ENCODE assay signal across 20 cellular contexts in the genomic region with DNA sequence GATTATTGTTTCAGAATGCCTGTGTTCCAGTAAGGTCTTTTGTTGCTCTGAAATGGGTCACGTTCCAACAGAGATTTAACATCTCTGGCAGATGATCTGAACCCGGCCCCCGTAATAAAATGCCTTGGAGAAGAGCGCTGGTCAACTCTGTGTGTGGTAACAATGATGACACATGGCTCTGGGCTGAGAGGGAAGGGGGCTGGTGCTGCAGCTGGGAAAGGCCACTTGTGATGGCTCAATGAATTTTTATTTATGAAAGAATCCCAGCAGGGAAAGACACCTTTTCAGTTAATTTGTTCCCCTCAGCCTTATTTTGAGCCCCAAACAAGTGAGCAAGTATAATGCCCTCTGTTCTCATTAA. TPM values are rescaled to one million over a fixed set of nuclear protein-coding genes. Genes with fewer than 3 reads are reported as not detected.
A peak's percentile ranks its signal among the peaks of the same experiment; 100 is the strongest.
DNase-seq lines count a peak whose midpoint lies in the region; ATAC-seq, FAIRE-seq and TF ChIP-seq lines count a peak whose summit lies in the region.
"Had no signal": no experiment of that assay in that cellular context is flagged by ENCODE, and none has a peak within 500 bp of the region (broad histone marks: within the 10 kb centered on the region; RNA-seq: fewer than 3 reads in every experiment).

No MANE protein-coding gene starts in this region.

- no peaks in the 10 kb centered on the region for H3K9me3 ChIP-seq in upper lobe of left lung
- no peaks in the 10 kb centered on the region for H3K9me3 ChIP-seq in spleen
- H3K9me3 ChIP-seq: esophagus squamous epithelium, pancreas, transverse colon had no signal

- WGBS in upper lobe of left lung, 2 donors, result 76 to 82% methylated on average over 4 of the region's 4 CpGs
- 75 to 86% (median 80%) methylated on average over 4 of the region's 4 CpGs for WGBS in spleen, 5 donors

- H3K4me3 Mint-ChIP-seq in HFFc6, result no peak overlapping the region
- no peak overlapping the region for H3K4me3 Mint-ChIP-seq in nephron
- H3K4me3 Mint-ChIP-seq: stimulated activated naive B cell treated with anti-CD40 and anti-IgM and Interleukin-4, amounts not matched to agents 10 μg/mL and 1 μg/mL and 100 μg/mL, for 72 hours had no signal

- TF ChIP-seq POLR2A in GM12892 (IDR thresholded peaks at IDR 0.05; ENCODE audit: low read depth, low read length) (no peak), upper lobe of left lung (IDR thresholded peaks at IDR 0.05) (no peak), spleen (IDR thresholded peaks at IDR 0.05) (no peak)

- peaks cover 19% of the 10 kb centered on the region for H3K4me1 Mint-ChIP-seq in HFFc6 (ENCODE audit: low read depth)
- peaks cover 48% of the 10 kb centered on the region for H3K4me1 Mint-ChIP-seq in nephron
- H3K4me1 Mint-ChIP-seq: stimulated activated naive B cell treated with anti-CD40 and anti-IgM and Interleukin-4, amounts not matched to agents 10 μg/mL and 1 μg/mL and 100 μg/mL, for 72 hours had no signal

- in situ Hi-C loops in astrocyte of the spinal cord (cut with HindIII; ENCODE audit: low sequenced_read_pairs), result no loop called here

- H3K36me3 Mint-ChIP-seq in HFFc6 (ENCODE audit: low read depth) (no peaks in the 10 kb centered on the region), nephron (ENCODE audit: low read depth) (no peaks in the 10 kb centered on the region)
- H3K36me3 Mint-ChIP-seq: stimulated activated naive B cell treated with anti-CD40 and anti-IgM and Interleukin-4, amounts not matched to agents 10 μg/mL and 1 μg/mL and 100 μg/mL, for 72 hours had no signal

- H3K27me3 ChIP-seq in upper lobe of left lung (no peaks in the 10 kb centered on the region), spleen (replicated peaks in 1 of 7) (no peaks in the 10 kb centered on the region)
- H3K27me3 ChIP-seq: esophagus squamous epithelium, pancreas, transverse colon had no signal

- no peaks in the 10 kb centered on the region for H3K9me3 Mint-ChIP-seq in HFFc6
- H3K9me3 Mint-ChIP-seq in nephron, result no peaks in the 10 kb centered on the region
- H3K9me3 Mint-ChIP-seq: stimulated activated naive B cell treated with anti-CD40 and anti-IgM and Interleukin-4, amounts not matched to agents 10 μg/mL and 1 μg/mL and 100 μg/mL, for 72 hours had no signal

- DNase-seq in AG08395 (ENCODE audit: low spot score), result peak; percentile 54
- peak; percentile 43 for DNase-seq in HFFc6
- DNase-seq in astrocyte of the spinal cord (ENCODE audit: low read depth, low spot score), result peak; percentile 32
- DNase-seq in GM12892 (ENCODE audit: insufficient read length), result no peak
- no peak for DNase-seq in upper lobe of left lung
- no peak for DNase-seq in spleen
- DNase-seq in stimulated activated CD4-positive, alpha-beta T cell treated with anti-CD3 and anti-CD28 coated beads, Interleukin-2, amount 100 ng/mL, for 24 hours, result no peak
- DNase-seq: ACHN; activated naive CD4-positive, alpha-beta T cell treated with anti-CD3 and anti-CD28 coated beads, Interleukin-2, amount 50 U/mL, for 16 hours; esophagus squamous epithelium; GDM1; kidney; midbrain; NCI-H1048; NCI-H774; pancreas; stimulated activated naive B cell treated with anti-CD40 and anti-IgM and Interleukin-4, amounts not matched to agents 10 μg/mL and 1 μg/mL and 100 μg/mL, for 72 hours; transverse colon had no signal

- no peak for ATAC-seq in upper lobe of left lung (ENCODE audit: low FRiP score in 2 of 2)
- ATAC-seq: stimulated activated naive B cell treated with anti-CD40 and anti-IgM and Interleukin-4, amounts not matched to agents 10 μg/mL and 1 μg/mL and 100 μg/mL, for 72 hours had no signal

- no peak for FAIRE-seq in GM12892 (lab: Jason Lieb, UNC)
- FAIRE-seq: kidney, pancreas had no signal

- H3K27ac Mint-ChIP-seq in HFFc6 (peak overlapping the region; percentile 65), nephron (peak overlapping the region in 2 of 3 experiments; percentile 21 to 67)
- H3K27ac Mint-ChIP-seq: stimulated activated naive B cell treated with anti-CD40 and anti-IgM and Interleukin-4, amounts not matched to agents 10 μg/mL and 1 μg/mL and 100 μg/mL, for 72 hours had no signal

- no peak overlapping the region for H3K27ac ChIP-seq in upper lobe of left lung
- H3K27ac ChIP-seq in spleen, result no peak overlapping the region
- H3K27ac ChIP-seq: cardiac muscle cell, pancreas had no signal

- no peaks in the 10 kb centered on the region for H3K36me3 ChIP-seq in upper lobe of left lung
- H3K36me3 ChIP-seq in spleen, result no peaks in the 10 kb centered on the region
- H3K36me3 ChIP-seq: cardiac muscle cell, esophagus squamous epithelium, pancreas, transverse colon had no signal

- H3K4me1 ChIP-seq in upper lobe of left lung, result no peaks in the 10 kb centered on the region
- H3K4me1 ChIP-seq in spleen, result no peaks in the 10 kb centered on the region
- H3K4me1 ChIP-seq: pancreas had no signal

- TF ChIP-seq CTCF in HFFc6 (IDR thresholded peaks at IDR 0.05) (no peak), astrocyte of the spinal cord (IDR thresholded peaks at IDR 0.05; ENCODE audit: low read depth, low read length) (no peak), nephron (IDR thresholded peaks at IDR 0.05; ENCODE audit: unreplicated experiment in 3 of 3) (no peak), upper lobe of left lung (IDR thresholded peaks at IDR 0.05) (no peak), spleen (IDR thresholded peaks at IDR 0.05 in 8 of 11, conservative IDR thresholded peaks at IDR 0.05 in 3 of 11) (no peak)

- no peak for TF ChIP-seq EP300 in upper lobe of left lung (IDR thresholded peaks at IDR 0.05)

- H3K4me3 ChIP-seq in astrocyte of the spinal cord (ENCODE audit: low read depth, low read length), result no peak overlapping the region
- no peak overlapping the region for H3K4me3 ChIP-seq in upper lobe of left lung
- no peak overlapping the region for H3K4me3 ChIP-seq in spleen
- H3K4me3 ChIP-seq: cardiac muscle cell, esophagus squamous epithelium, pancreas, transverse colon had no signal

- intact Hi-C loops in spleen (cut with DNase I; ENCODE audit: low total_unique reads), result no loop called here

- H3K27me3 Mint-ChIP-seq in HFFc6 (ENCODE audit: insufficient read depth) (peaks cover 34% of the 10 kb centered on the region), nephron (ENCODE audit: low read depth) (no peaks in the 10 kb centered on the region)

RNA-seq across cellular contexts. Expression of gene SYT6, which starts 59.4 kb away (rescaled TPM):
- not detected for total RNA-seq in HFFc6 (2021; fragmentation: NEBNext Ultra II Directional; extraction: Animal tissue kit (Norgen Biotek cat#: 25700))
- not detected for polyA plus RNA-seq in GM12892 (2012; ENCODE audit: missing spikeins)
- total RNA-seq in upper lobe of left lung, result under 1 TPM in 1 of 6 donors, not detected in 5; 0.07 TPM
- under 1 TPM in 1 of 7 donors, not detected in 6; 0.14 TPM for total RNA-seq in spleen
- polyA plus RNA-seq in spleen, result not detected
- total RNA-seq: esophagus squamous epithelium had no signal
- polyA plus RNA-seq: cardiac muscle cell had no signal

Comparison
In these comparisons a context has a peak if more than half of its experiments do, and no peak if none do; other contexts are left out.
1. DNase-seq: peak in AG08395 (single experiment), HFFc6 (single experiment) and astrocyte of the spinal cord (single experiment); none in GM12892 (single experiment), upper lobe of left lung (0 of 2), spleen (single experiment) and stimulated activated CD4-positive, alpha-beta T cell treated with anti-CD3 and anti-CD28 coated beads, Interleukin-2, amount 100 ng/mL, for 24 hours (0 of 2).